In genomic region chr5:155620819-155621410, GRCh38 we compare ENCODE assay signal across 19 cellular contexts.
"Had no signal": no experiment of that assay in that cellular context is flagged by ENCODE, and none has a peak within 500 bp of the region (broad histone marks: within the 10 kb centered on the region; RNA-seq: fewer than 3 reads in every experiment).

No MANE protein-coding gene starts in this region.

- H3K4me3 ChIP-seq: ascending aorta, coronary artery, esophagus muscularis mucosa, lung, sigmoid colon, tibial artery had no signal

- DNase-seq: activated CD4-positive, alpha-beta T cell treated with anti-CD3 and anti-CD28 coated beads, Interleukin-2, amount 10 ng/mL, durations not matched to agents 7 days and 5 days; activated CD8-positive, alpha-beta T cell treated with anti-CD3 and anti-CD28 coated beads, Interleukin-2, amount 10 ng/mL, durations not matched to agents 7 days and 5 days; activated effector memory CD4-positive, alpha-beta T cell treated with Interleukin-2 at 50 U/mL for 16 hours; activated naive CD4-positive, alpha-beta T cell treated with anti-CD3 and anti-CD28 coated beads, Interleukin-2, amount 10 ng/mL, durations not matched to agents 7 days and 5 days; activated T-cell treated with anti-CD3 and anti-CD28 coated beads, Interleukin-2, amount 50 U/mL, for 4 hours; effector CD4-positive, alpha-beta T cell; sigmoid colon; stimulated activated CD4-positive, alpha-beta T cell treated with anti-CD3 and anti-CD28 coated beads, Interleukin-4, amount 100 ng/mL, for 4 hours; stimulated activated naive CD4-positive, alpha-beta T cell; substantia nigra; T-helper 1 cell; T-helper 9 cell; tibial artery had no signal

- H3K27ac Mint-ChIP-seq: activated CD4-positive, alpha-beta T cell treated with anti-CD3 and anti-CD28 coated beads, Interleukin-2, amount 10 ng/mL, durations not matched to agents 7 days and 5 days; activated CD8-positive, alpha-beta T cell treated with anti-CD3 and anti-CD28 coated beads, Interleukin-2, amount 10 ng/mL, durations not matched to agents 7 days and 5 days; activated naive CD4-positive, alpha-beta T cell treated with anti-CD3 and anti-CD28 coated beads, Interleukin-2, amount 10 ng/mL, durations not matched to agents 7 days and 5 days had no signal

- H3K4me1 Mint-ChIP-seq: activated CD4-positive, alpha-beta T cell treated with anti-CD3 and anti-CD28 coated beads, Interleukin-2, amount 10 ng/mL, durations not matched to agents 7 days and 5 days; activated naive CD4-positive, alpha-beta T cell treated with anti-CD3 and anti-CD28 coated beads, Interleukin-2, amount 10 ng/mL, durations not matched to agents 7 days and 5 days had no signal

- H3K79me2 ChIP-seq: parathyroid adenoma had no signal

- H3K27ac ChIP-seq: ascending aorta, coronary artery, esophagus muscularis mucosa, parathyroid adenoma, sigmoid colon, tibial artery had no signal

- ATAC-seq: activated CD8-positive, alpha-beta T cell treated with anti-CD3 and anti-CD28 coated beads, Interleukin-2, amount 10 ng/mL, durations not matched to agents 7 days and 5 days; activated T-cell treated with anti-CD3 and anti-CD28 coated beads, Interleukin-2, amount 50 U/mL, for 4 hours; left lobe of liver had no signal

- H3K36me3 Mint-ChIP-seq: activated naive CD4-positive, alpha-beta T cell treated with anti-CD3 and anti-CD28 coated beads, Interleukin-2, amount 10 ng/mL, durations not matched to agents 7 days and 5 days had no signal

- H3K4me1 ChIP-seq: ascending aorta, esophagus muscularis mucosa, parathyroid adenoma, sigmoid colon, tibial artery had no signal

- H2AFZ ChIP-seq: parathyroid adenoma had no signal

- H3K4me3 Mint-ChIP-seq: activated CD4-positive, alpha-beta T cell treated with anti-CD3 and anti-CD28 coated beads, Interleukin-2, amount 10 ng/mL, durations not matched to agents 7 days and 5 days; activated CD8-positive, alpha-beta T cell treated with anti-CD3 and anti-CD28 coated beads, Interleukin-2, amount 10 ng/mL, durations not matched to agents 7 days and 5 days; activated naive CD4-positive, alpha-beta T cell treated with anti-CD3 and anti-CD28 coated beads, Interleukin-2, amount 10 ng/mL, durations not matched to agents 7 days and 5 days; activated T-cell treated with anti-CD3 and anti-CD28 coated beads, Interleukin-2, amount 50 U/mL, for 4 hours had no signal

- H3K36me3 ChIP-seq: ascending aorta, esophagus muscularis mucosa, sigmoid colon, tibial artery had no signal

- H3K9me3 Mint-ChIP-seq: activated CD4-positive, alpha-beta T cell treated with anti-CD3 and anti-CD28 coated beads, Interleukin-2, amount 10 ng/mL, durations not matched to agents 7 days and 5 days; activated naive CD4-positive, alpha-beta T cell treated with anti-CD3 and anti-CD28 coated beads, Interleukin-2, amount 10 ng/mL, durations not matched to agents 7 days and 5 days; activated T-cell treated with anti-CD3 and anti-CD28 coated beads, Interleukin-2, amount 50 U/mL, for 4 hours had no signal

- H3K27me3 ChIP-seq: ascending aorta, sigmoid colon had no signal
